2 cellular contexts compared by ENCODE assay signal in the genomic region with DNA sequence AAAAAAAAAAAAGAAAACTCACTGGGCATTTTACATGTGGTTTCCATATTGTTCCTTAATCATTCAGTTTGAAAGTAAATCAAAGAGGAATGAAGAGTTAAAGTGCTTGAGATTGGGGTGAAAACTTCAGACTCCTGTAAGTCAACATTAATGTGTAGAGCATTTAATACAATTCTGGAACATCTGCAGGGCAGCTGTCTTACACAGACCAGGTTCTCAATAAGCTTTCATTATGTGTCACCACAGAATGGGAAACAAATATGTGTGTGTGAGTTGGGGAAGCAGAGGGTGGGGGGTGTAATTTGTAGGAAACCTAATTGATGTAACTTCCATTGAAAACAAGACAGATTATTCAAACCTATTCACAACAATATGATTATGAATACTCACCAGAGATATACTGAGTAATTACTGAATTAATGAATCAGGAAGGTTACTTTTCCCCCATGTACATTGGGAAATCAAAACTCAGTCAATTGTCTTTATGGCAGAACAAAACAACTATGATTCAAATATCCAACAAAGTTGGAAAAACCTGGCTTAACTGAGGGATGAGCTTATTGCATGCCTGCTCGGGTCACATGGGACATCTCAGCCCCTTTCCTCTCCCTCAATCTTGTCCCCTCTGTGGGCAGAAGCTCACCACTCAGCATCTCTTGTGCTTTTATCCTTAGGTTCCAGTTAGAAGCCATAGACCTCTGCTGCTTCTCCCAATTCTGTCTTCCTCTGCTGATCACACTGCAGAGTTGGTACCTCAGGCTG.
TF ChIP-seq lines count a peak whose summit lies in the region.

No MANE protein-coding gene starts in this region.

TF ChIP-seq in SK-N-SH, 30 proteins besides CTCF, POLR2A, EP300 and RAD21:
- TF ChIP-seq TCF12 (IDR thresholded peaks at IDR 0.05) (peak; percentile 77), ELF1 (IDR thresholded peaks at IDR 0.05) (no peak), PBX3 (IDR thresholded peaks at IDR 0.05) (no peak), NFIC (IDR thresholded peaks at IDR 0.05; ENCODE audit: borderline replicate concordance) (0 out of 2 replicates have a peak, but pooled peaks have one; percentile 2), ZBTB33 (IDR thresholded peaks at IDR 0.05; ENCODE audit: borderline replicate concordance, low read depth) (no peak)
- TF ChIP-seq, protein P1, sequence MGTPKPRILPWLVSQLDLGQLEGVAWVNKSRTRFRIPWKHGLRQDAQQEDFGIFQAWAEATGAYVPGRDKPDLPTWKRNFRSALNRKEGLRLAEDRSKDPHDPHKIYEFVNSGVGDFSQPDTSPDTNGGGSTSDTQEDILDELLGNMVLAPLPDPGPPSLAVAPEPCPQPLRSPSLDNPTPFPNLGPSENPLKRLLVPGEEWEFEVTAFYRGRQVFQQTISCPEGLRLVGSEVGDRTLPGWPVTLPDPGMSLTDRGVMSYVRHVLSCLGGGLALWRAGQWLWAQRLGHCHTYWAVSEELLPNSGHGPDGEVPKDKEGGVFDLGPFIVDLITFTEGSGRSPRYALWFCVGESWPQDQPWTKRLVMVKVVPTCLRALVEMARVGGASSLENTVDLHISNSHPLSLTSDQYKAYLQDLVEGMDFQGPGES (IDR thresholded peaks at IDR 0.05; ENCODE audit: low read depth, low read length), result no peak
- TF ChIP-seq, protein P2, sequence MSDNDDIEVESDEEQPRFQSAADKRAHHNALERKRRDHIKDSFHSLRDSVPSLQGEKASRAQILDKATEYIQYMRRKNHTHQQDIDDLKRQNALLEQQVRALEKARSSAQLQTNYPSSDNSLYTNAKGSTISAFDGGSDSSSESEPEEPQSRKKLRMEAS (IDR thresholded peaks at IDR 0.05; ENCODE audit: low read depth), result no peak

TF ChIP-seq in SK-N-SH treated with all-trans-retinoic acid at 6 μM for 48 hours, 23 proteins besides CTCF, POLR2A, EP300 and RAD21:
- no peak for TF ChIP-seq ZNF8 (CRISPR knock-in tag; IDR thresholded peaks at IDR 0.05)
- no peak for TF ChIP-seq ZFP30 (CRISPR knock-in tag; IDR thresholded peaks at IDR 0.05)
- TF ChIP-seq TSHZ2 (CRISPR knock-in tag; IDR thresholded peaks at IDR 0.05), result no peak
- no peak for TF ChIP-seq SNAI2 (CRISPR knock-in tag; IDR thresholded peaks at IDR 0.05)
- no peak for TF ChIP-seq GLIS3 (CRISPR knock-in tag; IDR thresholded peaks at IDR 0.05)
- TF ChIP-seq CSRNP3 (CRISPR knock-in tag; IDR thresholded peaks at IDR 0.05), result no peak
